In genomic region chr2:190528521-190529001, GRCh38 we compare ENCODE assay signal across 1 cellular context.
A peak's percentile ranks its signal among the peaks of the same experiment; 100 is the strongest.
TF ChIP-seq lines count a peak whose summit lies in the region.

No MANE protein-coding gene starts in this region.

TF ChIP-seq in GM12878, 131 proteins besides CTCF, POLR2A, EP300 and RAD21:
- TF ChIP-seq ZNF274 (IDR thresholded peaks at IDR 0.05; ENCODE audit: insufficient read depth, insufficient read length) (no peak), KLF5 (IDR thresholded peaks at IDR 0.05; ENCODE audit: partially characterized antibody) (no peak), CHD1 (IDR thresholded peaks at IDR 0.05; ENCODE audit: low read depth, low read length) (no peak), YY1 (IDR thresholded peaks at IDR 0.05; ENCODE audit: low read depth, low read length) (no peak), REST (IDR thresholded peaks at IDR 0.05; ENCODE audit: low read depth, low read length) (peak; percentile 53), ZZZ3 (IDR thresholded peaks at IDR 0.05; ENCODE audit: control insufficient read depth, insufficient read length, low read depth) (no peak), CEBPB (IDR thresholded peaks at IDR 0.05; ENCODE audit: borderline replicate concordance in 1 of 2, low read depth in 2 of 2, low read length in 2 of 2) (no peak), BACH1 (IDR thresholded peaks at IDR 0.05; ENCODE audit: borderline replicate concordance) (no peak), JUNB (IDR thresholded peaks at IDR 0.05) (no peak), SRF (IDR thresholded peaks at IDR 0.05; ENCODE audit: low read depth in 2 of 2, low read length in 2 of 2) (no peak), STAT3 (IDR thresholded peaks at IDR 0.05; ENCODE audit: low read depth, low read length) (no peak), CBX5 (IDR thresholded peaks at IDR 0.05; ENCODE audit: low read depth) (no peak), IRF5 (IDR thresholded peaks at IDR 0.05; ENCODE audit: borderline replicate concordance) (no peak), ZBTB11 (CRISPR knock-in tag; IDR thresholded peaks at IDR 0.05) (no peak), TCF12 (IDR thresholded peaks at IDR 0.05; ENCODE audit: low read depth, low read length) (no peak), EZH2 (IDR thresholded peaks at IDR 0.05; ENCODE audit: borderline replicate concordance, control insufficient read depth, low read depth, low read length) (no peak), TCF7 (IDR thresholded peaks at IDR 0.05; ENCODE audit: borderline replicate concordance) (no peak), RELB (IDR thresholded peaks at IDR 0.05; ENCODE audit: low read depth) (0 out of 2 replicates have a peak, but pooled peaks have one; percentile 17)
